1 cellular context compared by ENCODE assay signal in the genomic region with DNA sequence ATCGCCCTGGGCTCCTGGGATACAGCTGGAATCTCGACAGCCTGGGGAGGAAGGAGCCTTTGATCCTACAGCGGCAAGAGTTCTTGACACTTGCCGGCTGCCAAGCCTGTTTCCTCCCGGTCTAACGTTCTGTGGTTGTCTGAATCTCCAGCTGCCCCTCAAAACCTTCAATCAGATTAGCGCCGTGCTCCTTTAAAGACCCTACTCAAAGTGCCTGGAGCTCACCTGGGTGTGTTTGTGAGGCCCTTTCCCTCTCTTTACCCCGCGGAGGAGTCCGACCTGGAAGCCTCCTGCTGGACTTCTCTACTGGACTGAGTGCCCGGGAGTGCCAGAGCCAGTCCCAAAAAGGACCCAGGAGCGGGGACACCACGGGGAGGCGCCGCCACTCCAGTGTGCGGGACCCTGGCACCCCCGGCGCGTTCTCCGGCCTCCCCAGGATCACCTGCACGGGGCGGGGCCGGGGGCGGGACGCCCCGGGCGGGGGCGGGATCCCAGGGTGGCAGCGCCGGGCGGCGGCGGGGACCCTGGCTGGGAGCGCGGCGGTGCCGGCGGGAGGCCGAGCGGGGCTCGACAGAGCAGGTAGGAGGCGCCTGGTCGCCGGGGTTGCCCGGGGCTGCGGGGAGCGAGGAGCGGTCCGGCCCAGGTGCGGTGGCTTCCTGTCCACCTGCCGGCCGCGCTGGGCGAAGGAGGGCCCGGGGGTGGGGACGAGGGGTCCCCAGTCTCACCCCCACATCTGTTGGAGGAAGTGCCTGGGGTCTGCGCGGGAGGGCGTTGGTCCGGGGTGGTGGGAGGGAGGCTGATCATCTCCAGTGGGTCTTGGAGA.
A peak's percentile ranks its signal among the peaks of the same experiment; 100 is the strongest.
TF ChIP-seq lines count a peak whose summit lies in the region.

A gene with protein sequence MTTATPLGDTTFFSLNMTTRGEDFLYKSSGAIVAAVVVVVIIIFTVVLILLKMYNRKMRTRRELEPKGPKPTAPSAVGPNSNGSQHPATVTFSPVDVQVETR (plus strand): TSS at position 497 of the 823 bp plus-strand sequence. CDS start 39,344 bp downstream, outside the sequence.

TF ChIP-seq in HepG2, 621 proteins besides CTCF, POLR2A, EP300 and RAD21 (continued from another document and continues in another):
- TF ChIP-seq, protein P1, sequence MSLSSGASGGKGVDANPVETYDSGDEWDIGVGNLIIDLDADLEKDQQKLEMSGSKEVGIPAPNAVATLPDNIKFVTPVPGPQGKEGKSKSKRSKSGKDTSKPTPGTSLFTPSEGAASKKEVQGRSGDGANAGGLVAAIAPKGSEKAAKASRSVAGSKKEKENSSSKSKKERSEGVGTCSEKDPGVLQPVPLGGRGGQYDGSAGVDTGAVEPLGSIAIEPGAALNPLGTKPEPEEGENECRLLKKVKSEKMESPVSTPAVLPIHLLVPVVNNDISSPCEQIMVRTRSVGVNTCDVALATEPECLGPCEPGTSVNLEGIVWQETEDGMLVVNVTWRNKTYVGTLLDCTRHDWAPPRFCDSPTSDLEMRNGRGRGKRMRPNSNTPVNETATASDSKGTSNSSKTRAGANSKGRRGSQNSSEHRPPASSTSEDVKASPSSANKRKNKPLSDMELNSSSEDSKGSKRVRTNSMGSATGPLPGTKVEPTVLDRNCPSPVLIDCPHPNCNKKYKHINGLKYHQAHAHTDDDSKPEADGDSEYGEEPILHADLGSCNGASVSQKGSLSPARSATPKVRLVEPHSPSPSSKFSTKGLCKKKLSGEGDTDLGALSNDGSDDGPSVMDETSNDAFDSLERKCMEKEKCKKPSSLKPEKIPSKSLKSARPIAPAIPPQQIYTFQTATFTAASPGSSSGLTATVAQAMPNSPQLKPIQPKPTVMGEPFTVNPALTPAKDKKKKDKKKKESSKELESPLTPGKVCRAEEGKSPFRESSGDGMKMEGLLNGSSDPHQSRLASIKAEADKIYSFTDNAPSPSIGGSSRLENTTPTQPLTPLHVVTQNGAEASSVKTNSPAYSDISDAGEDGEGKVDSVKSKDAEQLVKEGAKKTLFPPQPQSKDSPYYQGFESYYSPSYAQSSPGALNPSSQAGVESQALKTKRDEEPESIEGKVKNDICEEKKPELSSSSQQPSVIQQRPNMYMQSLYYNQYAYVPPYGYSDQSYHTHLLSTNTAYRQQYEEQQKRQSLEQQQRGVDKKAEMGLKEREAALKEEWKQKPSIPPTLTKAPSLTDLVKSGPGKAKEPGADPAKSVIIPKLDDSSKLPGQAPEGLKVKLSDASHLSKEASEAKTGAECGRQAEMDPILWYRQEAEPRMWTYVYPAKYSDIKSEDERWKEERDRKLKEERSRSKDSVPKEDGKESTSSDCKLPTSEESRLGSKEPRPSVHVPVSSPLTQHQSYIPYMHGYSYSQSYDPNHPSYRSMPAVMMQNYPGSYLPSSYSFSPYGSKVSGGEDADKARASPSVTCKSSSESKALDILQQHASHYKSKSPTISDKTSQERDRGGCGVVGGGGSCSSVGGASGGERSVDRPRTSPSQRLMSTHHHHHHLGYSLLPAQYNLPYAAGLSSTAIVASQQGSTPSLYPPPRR (CRISPR knock-in tag; IDR thresholded peaks at IDR 0.05; ENCODE audit: borderline replicate concordance): no peak
- TF ChIP-seq ZNF691 (CRISPR knock-in tag; IDR thresholded peaks at IDR 0.05; ENCODE audit: borderline replicate concordance, low read depth): no peak
- TF ChIP-seq TOE1 (CRISPR knock-in tag; IDR thresholded peaks at IDR 0.05): no peak
- TF ChIP-seq ZNF225 (CRISPR knock-in tag; IDR thresholded peaks at IDR 0.05): no peak
- TF ChIP-seq GATA4 (IDR thresholded peaks at IDR 0.05; ENCODE audit: borderline replicate concordance, low read depth): no peak
- TF ChIP-seq KLF16 (CRISPR knock-in tag; IDR thresholded peaks at IDR 0.05): no peak
- TF ChIP-seq, protein P2, sequence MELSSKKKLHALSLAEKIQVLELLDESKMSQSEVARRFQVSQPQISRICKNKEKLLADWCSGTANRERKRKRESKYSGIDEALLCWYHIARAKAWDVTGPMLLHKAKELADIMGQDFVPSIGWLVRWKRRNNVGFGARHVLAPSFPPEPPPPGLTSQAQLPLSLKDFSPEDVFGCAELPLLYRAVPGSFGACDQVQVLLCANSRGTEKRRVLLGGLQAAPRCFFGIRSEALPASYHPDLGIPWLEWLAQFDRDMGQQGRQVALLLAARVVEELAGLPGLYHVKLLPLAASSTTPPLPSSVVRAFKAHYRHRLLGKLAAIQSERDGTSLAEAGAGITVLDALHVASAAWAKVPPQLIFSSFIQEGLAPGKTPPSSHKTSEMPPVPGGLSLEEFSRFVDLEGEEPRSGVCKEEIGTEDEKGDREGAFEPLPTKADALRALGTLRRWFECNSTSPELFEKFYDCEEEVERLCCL (CRISPR knock-in tag; IDR thresholded peaks at IDR 0.05; ENCODE audit: borderline replicate concordance): no peak
- TF ChIP-seq CHD2 (IDR thresholded peaks at IDR 0.05; ENCODE audit: low read depth, low read length): no peak
- TF ChIP-seq HOMEZ (CRISPR knock-in tag; IDR thresholded peaks at IDR 0.05; ENCODE audit: low read depth): no peak
- TF ChIP-seq, protein P3, sequence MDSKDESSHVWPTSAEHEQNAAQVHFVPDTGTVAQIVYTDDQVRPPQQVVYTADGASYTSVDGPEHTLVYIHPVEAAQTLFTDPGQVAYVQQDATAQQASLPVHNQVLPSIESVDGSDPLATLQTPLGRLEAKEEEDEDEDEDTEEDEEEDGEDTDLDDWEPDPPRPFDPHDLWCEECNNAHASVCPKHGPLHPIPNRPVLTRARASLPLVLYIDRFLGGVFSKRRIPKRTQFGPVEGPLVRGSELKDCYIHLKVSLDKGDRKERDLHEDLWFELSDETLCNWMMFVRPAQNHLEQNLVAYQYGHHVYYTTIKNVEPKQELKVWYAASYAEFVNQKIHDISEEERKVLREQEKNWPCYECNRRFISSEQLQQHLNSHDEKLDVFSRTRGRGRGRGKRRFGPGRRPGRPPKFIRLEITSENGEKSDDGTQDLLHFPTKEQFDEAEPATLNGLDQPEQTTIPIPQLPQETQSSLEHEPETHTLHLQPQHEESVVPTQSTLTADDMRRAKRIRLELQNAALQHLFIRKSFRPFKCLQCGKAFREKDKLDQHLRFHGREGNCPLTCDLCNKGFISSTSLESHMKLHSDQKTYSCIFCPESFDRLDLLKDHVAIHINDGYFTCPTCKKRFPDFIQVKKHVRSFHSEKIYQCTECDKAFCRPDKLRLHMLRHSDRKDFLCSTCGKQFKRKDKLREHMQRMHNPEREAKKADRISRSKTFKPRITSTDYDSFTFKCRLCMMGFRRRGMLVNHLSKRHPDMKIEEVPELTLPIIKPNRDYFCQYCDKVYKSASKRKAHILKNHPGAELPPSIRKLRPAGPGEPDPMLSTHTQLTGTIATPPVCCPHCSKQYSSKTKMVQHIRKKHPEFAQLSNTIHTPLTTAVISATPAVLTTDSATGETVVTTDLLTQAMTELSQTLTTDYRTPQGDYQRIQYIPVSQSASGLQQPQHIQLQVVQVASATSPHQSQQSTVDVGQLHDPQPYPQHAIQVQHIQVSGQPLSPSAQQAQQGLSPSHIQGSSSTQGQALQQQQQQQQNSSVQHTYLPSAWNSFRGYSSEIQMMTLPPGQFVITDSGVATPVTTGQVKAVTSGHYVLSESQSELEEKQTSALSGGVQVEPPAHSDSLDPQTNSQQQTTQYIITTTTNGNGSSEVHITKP (CRISPR knock-in tag; IDR thresholded peaks at IDR 0.05; ENCODE audit: low read depth): no peak
- TF ChIP-seq, protein P4, sequence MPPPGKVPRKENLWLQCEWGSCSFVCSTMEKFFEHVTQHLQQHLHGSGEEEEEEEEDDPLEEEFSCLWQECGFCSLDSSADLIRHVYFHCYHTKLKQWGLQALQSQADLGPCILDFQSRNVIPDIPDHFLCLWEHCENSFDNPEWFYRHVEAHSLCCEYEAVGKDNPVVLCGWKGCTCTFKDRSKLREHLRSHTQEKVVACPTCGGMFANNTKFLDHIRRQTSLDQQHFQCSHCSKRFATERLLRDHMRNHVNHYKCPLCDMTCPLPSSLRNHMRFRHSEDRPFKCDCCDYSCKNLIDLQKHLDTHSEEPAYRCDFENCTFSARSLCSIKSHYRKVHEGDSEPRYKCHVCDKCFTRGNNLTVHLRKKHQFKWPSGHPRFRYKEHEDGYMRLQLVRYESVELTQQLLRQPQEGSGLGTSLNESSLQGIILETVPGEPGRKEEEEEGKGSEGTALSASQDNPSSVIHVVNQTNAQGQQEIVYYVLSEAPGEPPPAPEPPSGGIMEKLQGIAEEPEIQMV (CRISPR knock-in tag; IDR thresholded peaks at IDR 0.05; ENCODE audit: low read depth): no peak
- TF ChIP-seq ASH2L (IDR thresholded peaks at IDR 0.05; ENCODE audit: insufficient read length, low read depth, low read length): no peak
- TF ChIP-seq ZFYVE20 (CRISPR knock-in tag; IDR thresholded peaks at IDR 0.05; ENCODE audit: borderline replicate concordance, low read depth): no peak
- no peak for TF ChIP-seq ZNF253 (CRISPR knock-in tag; IDR thresholded peaks at IDR 0.05; ENCODE audit: borderline replicate concordance)
- 0 out of 2 replicates have a peak, but pooled peaks have one; percentile 66 for TF ChIP-seq CENPBD1 (CRISPR knock-in tag; IDR thresholded peaks at IDR 0.05; ENCODE audit: borderline replicate concordance, low read depth)
- TF ChIP-seq ZEB1 (IDR thresholded peaks at IDR 0.05; ENCODE audit: insufficient replicate concordance, low read depth): peak; percentile 80
- no peak for TF ChIP-seq KMT2A (CRISPR knock-in tag; IDR thresholded peaks at IDR 0.05)
- TF ChIP-seq ZNF317 (CRISPR knock-in tag; IDR thresholded peaks at IDR 0.05): no peak
- no peak for TF ChIP-seq NR1H2 (CRISPR knock-in tag; IDR thresholded peaks at IDR 0.05; ENCODE audit: borderline replicate concordance, low read depth)
- no peak for TF ChIP-seq ZZZ3 (CRISPR knock-in tag; IDR thresholded peaks at IDR 0.05; ENCODE audit: borderline replicate concordance)
- no peak for TF ChIP-seq KLF13 (CRISPR knock-in tag; IDR thresholded peaks at IDR 0.05)
- no peak for TF ChIP-seq RAD51 (IDR thresholded peaks at IDR 0.05; ENCODE audit: borderline replicate concordance)
- TF ChIP-seq, protein P5, sequence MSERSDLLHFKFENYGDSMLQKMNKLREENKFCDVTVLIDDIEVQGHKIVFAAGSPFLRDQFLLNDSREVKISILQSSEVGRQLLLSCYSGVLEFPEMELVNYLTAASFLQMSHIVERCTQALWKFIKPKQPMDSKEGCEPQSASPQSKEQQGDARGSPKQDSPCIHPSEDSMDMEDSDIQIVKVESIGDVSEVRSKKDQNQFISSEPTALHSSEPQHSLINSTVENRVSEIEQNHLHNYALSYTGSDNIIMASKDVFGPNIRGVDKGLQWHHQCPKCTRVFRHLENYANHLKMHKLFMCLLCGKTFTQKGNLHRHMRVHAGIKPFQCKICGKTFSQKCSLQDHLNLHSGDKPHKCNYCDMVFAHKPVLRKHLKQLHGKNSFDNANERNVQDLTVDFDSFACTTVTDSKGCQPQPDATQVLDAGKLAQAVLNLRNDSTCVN (CRISPR knock-in tag; IDR thresholded peaks at IDR 0.05; ENCODE audit: borderline replicate concordance): no peak
- TF ChIP-seq HOXA7 (CRISPR knock-in tag; IDR thresholded peaks at IDR 0.05): no peak
- no peak for TF ChIP-seq CCDC6 (CRISPR knock-in tag; IDR thresholded peaks at IDR 0.05)
- TF ChIP-seq ATF3 (CRISPR knock-in tag; IDR thresholded peaks at IDR 0.05): no peak
- no peak for TF ChIP-seq ZNF841 (CRISPR knock-in tag; IDR thresholded peaks at IDR 0.05; ENCODE audit: borderline replicate concordance)
- no peak for TF ChIP-seq CREM (IDR thresholded peaks at IDR 0.05)
- TF ChIP-seq CREM (CRISPR knock-in tag; IDR thresholded peaks at IDR 0.05): no peak
- TF ChIP-seq MZF1 (CRISPR knock-in tag; IDR thresholded peaks at IDR 0.05; ENCODE audit: borderline replicate concordance): no peak
- TF ChIP-seq HDAC6 (IDR thresholded peaks at IDR 0.05; ENCODE audit: low read depth, low read length): no peak
- TF ChIP-seq, protein P6, sequence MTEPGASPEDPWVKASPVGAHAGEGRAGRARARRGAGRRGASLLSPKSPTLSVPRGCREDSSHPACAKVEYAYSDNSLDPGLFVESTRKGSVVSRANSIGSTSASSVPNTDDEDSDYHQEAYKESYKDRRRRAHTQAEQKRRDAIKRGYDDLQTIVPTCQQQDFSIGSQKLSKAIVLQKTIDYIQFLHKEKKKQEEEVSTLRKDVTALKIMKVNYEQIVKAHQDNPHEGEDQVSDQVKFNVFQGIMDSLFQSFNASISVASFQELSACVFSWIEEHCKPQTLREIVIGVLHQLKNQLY (CRISPR knock-in tag; IDR thresholded peaks at IDR 0.05): no peak
- no peak for TF ChIP-seq TRIM24 (CRISPR knock-in tag; IDR thresholded peaks at IDR 0.05)
- no peak for TF ChIP-seq TBX2 (CRISPR knock-in tag; IDR thresholded peaks at IDR 0.05; ENCODE audit: borderline replicate concordance)
- TF ChIP-seq, protein P7, sequence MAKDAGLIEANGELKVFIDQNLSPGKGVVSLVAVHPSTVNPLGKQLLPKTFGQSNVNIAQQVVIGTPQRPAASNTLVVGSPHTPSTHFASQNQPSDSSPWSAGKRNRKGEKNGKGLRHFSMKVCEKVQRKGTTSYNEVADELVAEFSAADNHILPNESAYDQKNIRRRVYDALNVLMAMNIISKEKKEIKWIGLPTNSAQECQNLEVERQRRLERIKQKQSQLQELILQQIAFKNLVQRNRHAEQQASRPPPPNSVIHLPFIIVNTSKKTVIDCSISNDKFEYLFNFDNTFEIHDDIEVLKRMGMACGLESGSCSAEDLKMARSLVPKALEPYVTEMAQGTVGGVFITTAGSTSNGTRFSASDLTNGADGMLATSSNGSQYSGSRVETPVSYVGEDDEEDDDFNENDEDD (CRISPR knock-in tag; IDR thresholded peaks at IDR 0.05; ENCODE audit: borderline replicate concordance): no peak
- TF ChIP-seq ISL2 (CRISPR knock-in tag; IDR thresholded peaks at IDR 0.05): no peak
- no peak for TF ChIP-seq ZNF44 (CRISPR knock-in tag; IDR thresholded peaks at IDR 0.05)
- no peak for TF ChIP-seq PHB2 (IDR thresholded peaks at IDR 0.05; ENCODE audit: partially characterized antibody)
- TF ChIP-seq ZNF329 (CRISPR knock-in tag; IDR thresholded peaks at IDR 0.05; ENCODE audit: low read depth): no peak
- TF ChIP-seq CENPT (CRISPR knock-in tag; IDR thresholded peaks at IDR 0.05; ENCODE audit: low read depth): no peak
